ENCODE assay signal across 11 cellular contexts in genomic region chr12:65779091-65779642, GRCh38. TPM values are rescaled to one million over a fixed set of nuclear protein-coding genes. Genes with fewer than 3 reads are reported as not detected.
DNase-seq lines count a peak whose midpoint lies in the region; ATAC-seq, FAIRE-seq and TF ChIP-seq lines count a peak whose summit lies in the region.
"Had no signal": no experiment of that assay in that cellular context is flagged by ENCODE, and none has a peak within 500 bp of the region (broad histone marks: within the 10 kb centered on the region; RNA-seq: fewer than 3 reads in every experiment).

No MANE protein-coding gene starts in this region.

- H4K20me1 ChIP-seq in K562 (replicated peaks; ENCODE audit: control insufficient read depth, insufficient read depth, low read length), result no peaks in the 10 kb centered on the region

- CTCF ChIA-PET in A673 (lab: Charles Lee), result no interaction called here
- CTCF ChIA-PET in K562 (lab: Yijun Ruan, JAX; ENCODE audit: low intra/inter-chr PET ratio), result no interaction called here

- H3K4me3 ChIP-seq in A673 (ENCODE audit: low read depth, low read length, poor library complexity, severe bottlenecking) (no peak overlapping the region), K562 (no peak overlapping the region), iPS-20b (ENCODE audit: low read length) (peak overlapping the region; percentile 27; the same call in 1 of the 2 replicates)
- H3K4me3 ChIP-seq: pancreas had no signal

- no peak overlapping the region for H3K9ac ChIP-seq in K562 (ENCODE audit: insufficient read depth in 1 of 2, low read depth in 2 of 2, low read length in 2 of 2)
- H3K9ac ChIP-seq in iPS-20b (ENCODE audit: low read depth, low read length), result peak overlapping the region; percentile 45; the same call in 1 of the 2 replicates

- in situ Hi-C loops in K562 (cut with MboI), result no loop called here

- H3K4me2 ChIP-seq in K562 (ENCODE audit: insufficient read depth, low read length), result no peak overlapping the region

- H3K4me1 ChIP-seq in A673 (ENCODE audit: insufficient read depth, low read length, poor library complexity, severe bottlenecking) (peaks cover 18% of the 10 kb centered on the region), K562 (replicated peaks in 1 of 2; ENCODE audit: control insufficient read depth in 2 of 2, insufficient read depth in 2 of 2, low read length in 2 of 2) (no peaks in the 10 kb centered on the region), iPS-20b (ENCODE audit: insufficient read depth, low read length) (peaks cover 16% of the 10 kb centered on the region; the same call in 1 of the 2 replicates)
- H3K4me1 ChIP-seq: pancreas had no signal

- ATAC-seq in K562, result no peak
- no peak for ATAC-seq in HG02981 (IDR thresholded peaks at IDR 0.05; ENCODE audit: unreplicated experiment)
- ATAC-seq in HG03457 (IDR thresholded peaks at IDR 0.05; ENCODE audit: unreplicated experiment), result no peak
- ATAC-seq: activated CD4-positive, alpha-beta T cell treated with anti-CD3 and anti-CD28 coated beads for 36 hours; pancreas had no signal

- TF ChIP-seq CTCF in A673 (conservative IDR thresholded peaks at IDR 0.05; ENCODE audit: low read depth, low read length) (no peak), K562 (IDR thresholded peaks at IDR 0.05 in 2 of 3, conservative IDR thresholded peaks at IDR 0.05 in 1 of 3; ENCODE audit: insufficient read depth in 2 of 3, low read depth in 1 of 3, low read length in 3 of 3) (no peak)

- H3K27ac ChIP-seq in A673 (ENCODE audit: low read depth, low read length, poor library complexity, severe bottlenecking) (peak overlapping the region; percentile 21), K562 (ENCODE audit: extremely low read depth, low read depth, low read length) (no peak overlapping the region), iPS-20b (ENCODE audit: low read length) (no peak overlapping the region)
- H3K27ac ChIP-seq: pancreas had no signal

- no peak for TF ChIP-seq RAD21 in K562 (CRISPR knock-in tag; conservative IDR thresholded peaks at IDR 0.05 in 1 of 2, IDR thresholded peaks at IDR 0.05 in 1 of 2)

- DNase-seq in A673 (ENCODE audit: low spot score) (peak; percentile 66), HT1080 (ENCODE audit: low read depth) (peak; percentile 78), K562 (ENCODE audit: extremely low read depth in 1 of 4, low spot score in 3 of 4) (no peak), midbrain (lab: John Stamatoyannopoulos, UW) (no peak), Kasumi-1 (lab: John Stamatoyannopoulos, UW) (no peak)
- DNase-seq: activated CD4-positive, alpha-beta T cell treated with anti-CD3 and anti-CD28 coated beads for 36 hours; pancreas had no signal

- no peak for TF ChIP-seq EP300 in K562 (IDR thresholded peaks at IDR 0.05; ENCODE audit: low read length)

- H3K9me3 ChIP-seq in A673 (ENCODE audit: low read depth, low read length, poor library complexity, severe bottlenecking), result peaks cover 4% of the 10 kb centered on the region
- no peaks in the 10 kb centered on the region for H3K9me3 ChIP-seq in K562 (replicated peaks; ENCODE audit: control insufficient read depth, insufficient read depth, low read depth, low read length)
- H3K9me3 ChIP-seq in iPS-20b (ENCODE audit: insufficient read depth, low read depth, low read length), result peaks cover 8% of the 10 kb centered on the region
- H3K9me3 ChIP-seq: pancreas had no signal

- H2AFZ ChIP-seq in K562 (ENCODE audit: low read depth, low read length), result no peak overlapping the region

- H3K27me3 ChIP-seq in A673 (replicated peaks; ENCODE audit: insufficient read depth, low read depth, low read length, poor library complexity) (no peaks in the 10 kb centered on the region), K562 (ENCODE audit: control insufficient read depth in 2 of 2, insufficient read depth in 2 of 2, low read length in 2 of 2) (no peaks in the 10 kb centered on the region), iPS-20b (ENCODE audit: insufficient read depth, low read length) (no peaks in the 10 kb centered on the region)
- H3K27me3 ChIP-seq: pancreas had no signal

- no peak for FAIRE-seq in K562 (lab: Jason Lieb, UNC)
- FAIRE-seq: colon, pancreas had no signal

- intact Hi-C loops in A673 (cut with micrococcal nuclease; ENCODE audit: unreplicated experiment), result no loop called here
- intact Hi-C loops in K562 (cut with micrococcal nuclease), result no loop called here

- no peaks in the 10 kb centered on the region for H3K36me3 ChIP-seq in A673 (ENCODE audit: insufficient read depth, low read length, poor library complexity, severe bottlenecking)
- H3K36me3 ChIP-seq in K562 (ENCODE audit: control insufficient read depth, insufficient read depth, low read length), result no peaks in the 10 kb centered on the region
- no peaks in the 10 kb centered on the region for H3K36me3 ChIP-seq in iPS-20b (ENCODE audit: insufficient read depth, low read depth, low read length)
- H3K36me3 ChIP-seq: pancreas had no signal

- POLR2A ChIA-PET in A673 (lab: Charles Lee; ENCODE audit: low non-redundant PET), result interaction anchor here (0.6 kb wide), 1 partner anchor 269 kb away, joined by 3 read pairs; no protein-coding TSS in a partner anchor
- POLR2A ChIA-PET in K562 (lab: Yijun Ruan, JAX), result interaction anchor here (1.0 kb wide), 1 partner anchor 11 kb away, joined by 3 read pairs; no protein-coding TSS in a partner anchor

- H3K79me2 ChIP-seq in K562 (ENCODE audit: control insufficient read depth, insufficient read depth, low read length), result no peaks in the 10 kb centered on the region

- no peak for TF ChIP-seq POLR2A in K562 (conservative IDR thresholded peaks at IDR 0.05)

- BruUV-seq in A673 (replicated peaks; lab: Mats Ljungman, UMichigan), result no TSS peak
- no TSS peak for BruUV-seq in K562 (replicated peaks; lab: Mats Ljungman, UMichigan)

- H3K9me1 ChIP-seq in K562 (ENCODE audit: control insufficient read depth, insufficient read depth, low read length), result no peaks in the 10 kb centered on the region

TF ChIP-seq in K562, 482 proteins besides CTCF, POLR2A, EP300 and RAD21:
- TF ChIP-seq RBM25 (IDR thresholded peaks at IDR 0.05; ENCODE audit: low read depth, low read length, severe bottlenecking) (peak; percentile 18), DMBX1 (CRISPR knock-in tag; IDR thresholded peaks at IDR 0.05; ENCODE audit: borderline replicate concordance) (no peak)

RNA-seq across cellular contexts. Expression of gene HMGA2, which starts 45.1 kb away (rescaled TPM):
- 96.8 and 103 TPM in 2 replicates for total RNA-seq in A673 (2021)
- total RNA-seq in HT1080 (2014; rRNA removed; shearing (Covaris generic)), result 159 and 217 TPM in 2 replicates
- polyA plus RNA-seq in HT1080 (2015; cell fraction: cytosol; rRNA removed), result 123 and 145 TPM in 2 replicates
- polyA plus RNA-seq in HT1080 (2015; cell fraction: nucleus; rRNA removed), result 210 and 215 TPM in 2 replicates
- not detected in 2 replicates for total RNA-seq in K562 (2011; cell fraction: chromatin; rRNA removed; ENCODE audit: low replicate concordance)
- not detected in 2 replicates for total RNA-seq in K562 (2011; cell fraction: nucleolus; rRNA removed)
- not detected in 2 replicates for total RNA-seq in K562 (2011; cell fraction: nucleoplasm; rRNA removed)
- total RNA-seq in K562 (2014; rRNA removed), result not detected in 2 replicates
- not detected in 2 replicates for total RNA-seq in K562 (2014; rRNA removed; fragmentation: Illumina TruSeq; extraction: Trizol)
- total RNA-seq in K562 (2015; rRNA removed; fragmentation: Illumina TruSeq; extraction: Trizol), result 0.04 TPM in 1 of 2 replicates, not detected in the other
- total RNA-seq in K562 (2021), result 0.13 and 0.29 TPM in 2 replicates
- polyA plus RNA-seq in K562 (2011; rRNA removed), result 0.01 and 0.82 TPM in 2 replicates
- polyA plus RNA-seq in K562 (2011; cell fraction: cytosol; rRNA removed), result 0.01 and 0.30 TPM in 2 replicates
- polyA plus RNA-seq in K562 (2011; cell fraction: nucleus; rRNA removed), result 0.91 TPM in 1 of 2 replicates, not detected in the other
- polyA plus RNA-seq in K562 (2012), result 0.03 and 0.11 TPM in 2 replicates
- not detected in 2 replicates for polyA plus RNA-seq in K562 (2014; fragmentation: Illumina TruSeq; extraction: Trizol)
- polyA plus RNA-seq in K562 (2014; fragmentation: Nextera tagmentation; extraction: Ambion mirVana), result under 1 TPM in 1 of 2 experiments, not detected in 1; 0.01 TPM
- not detected in 2 replicates for polyA plus RNA-seq in K562 (2014; rRNA removed)
- polyA minus RNA-seq in K562 (2011; rRNA and poly(A)+ RNA removed), result 0.60 TPM in 1 of 2 replicates, not detected in the other
- polyA minus RNA-seq in K562 (2011; cell fraction: cytosol; rRNA and poly(A)+ RNA removed), result 0.38 and 0.64 TPM in 2 replicates
- polyA minus RNA-seq in K562 (2011; cell fraction: nucleus; rRNA and poly(A)+ RNA removed), result 0.54 TPM in 1 of 2 replicates, not detected in the other
- total RNA-seq: activated CD4-positive, alpha-beta T cell treated with anti-CD3 and anti-CD28 coated beads for 36 hours had no signal

Comparison
In these comparisons a context has a peak if more than half of its experiments do, and no peak if none do; other contexts are left out.
1. DNase-seq: peak in A673 (single experiment) and HT1080 (single experiment); none in K562 (0 of 4), midbrain (single experiment) and Kasumi-1 (0 of 2).
2. RNA of gene HMGA2, which starts 45.1 kb away (total RNA-seq): 159 to 217 TPM in HT1080 and 96.8 to 103 TPM in A673; 0.04 to 0.29 TPM in K562; every median in the first group is over 10 times any median in the second.